28 cellular contexts compared by ENCODE assay signal in the genomic region with DNA sequence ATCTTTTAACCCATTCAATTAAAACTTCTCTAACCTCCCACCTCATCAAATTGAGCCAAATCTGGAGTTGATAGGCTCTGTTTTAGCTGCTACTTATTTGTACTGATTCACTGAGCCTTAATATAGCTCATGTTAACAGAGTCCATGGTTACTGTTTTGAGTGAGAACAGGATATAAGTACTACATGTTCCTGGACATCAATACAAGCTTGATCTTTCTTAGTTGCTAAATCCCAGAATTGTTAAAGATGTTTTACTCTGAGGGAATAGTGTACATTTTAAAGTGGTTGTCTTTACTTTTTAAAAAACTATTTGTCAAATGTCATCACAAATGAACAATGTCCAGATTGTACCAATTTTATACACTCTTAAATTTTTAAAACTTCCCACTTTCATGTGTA.
"Had no signal": no experiment of that assay in that cellular context is flagged by ENCODE, and none has a peak within 500 bp of the region (broad histone marks: within the 10 kb centered on the region; RNA-seq: fewer than 3 reads in every experiment).

No MANE protein-coding gene starts in this region.

- H3K27ac ChIP-seq: neural progenitor cell, ovary, parathyroid adenoma, psoas muscle, right lobe of liver, skin epidermis, thoracic aorta, thyroid gland, tibial nerve, upper lobe of left lung had no signal

- H3K36me3 ChIP-seq: neural progenitor cell, ovary, right lobe of liver, spleen, thoracic aorta, thyroid gland, tibial nerve, upper lobe of left lung had no signal

- DNase-seq: naive thymus-derived CD4-positive, alpha-beta T cell; natural killer cell; occipital lobe; ovary; posterior cingulate gyrus; psoas muscle; right cardiac atrium; right lobe of liver; spleen; stimulated activated CD4-positive, alpha-beta T cell treated with anti-CD3 and anti-CD28 coated beads, Interleukin-12 subunit alpha, Interleukin-12 subunit beta, amount 100 ng/mL, for 4 hours; stimulated activated CD4-positive, alpha-beta T cell treated with anti-CD3 and anti-CD28 coated beads, Interleukin-1b, Interleukin-23, amount 100 ng/mL, for 48 hours; stimulated activated CD4-positive, alpha-beta T cell treated with anti-CD3 and anti-CD28 coated beads, Interleukin-4, amount 100 ng/mL, for 1 hour; stimulated activated CD4-positive, alpha-beta T cell treated with anti-CD3 and anti-CD28 coated beads, Interleukin-4, amount 100 ng/mL, for 4 hours; stimulated activated CD8-positive, alpha-beta memory T cell treated with anti-CD3 and anti-CD28 coated beads, Interleukin-4, amount 100 ng/mL, for 48 hours; stimulated activated naive CD4-positive, alpha-beta T cell; stimulated activated naive CD8-positive, alpha-beta T cell treated with anti-CD3 and anti-CD28 coated beads, Interleukin-15, amount 100 ng/mL, for 72 hours; stimulated activated naive CD8-positive, alpha-beta T cell treated with anti-CD3 and anti-CD28 coated beads, Interleukin-15, Interleukin-2, amounts not matched to agents 100 U/mL and 50 U/mL, for 24 hours; substantia nigra; thyroid gland; trophoblast cell; upper lobe of left lung had no signal

- ATAC-seq: naive thymus-derived CD4-positive, alpha-beta T cell; natural killer cell; psoas muscle; right cardiac atrium; right lobe of liver; stimulated activated memory B cell treated with anti-CD40 and anti-IgM and Interleukin-4, amounts not matched to agents 10 μg/mL and 1 μg/mL and 100 μg/mL, for 72 hours; stimulated activated naive CD8-positive, alpha-beta T cell treated with anti-CD3 and anti-CD28 coated beads, Interleukin-15, amount 100 ng/mL, for 72 hours; stimulated activated naive CD8-positive, alpha-beta T cell treated with anti-CD3 and anti-CD28 coated beads, Interleukin-15, Interleukin-2, amounts not matched to agents 100 U/mL and 50 U/mL, for 24 hours had no signal

- H3K4me1 ChIP-seq: neural progenitor cell, parathyroid adenoma, psoas muscle, right lobe of liver, spleen, thyroid gland, tibial nerve, upper lobe of left lung had no signal

- H3K4me3 ChIP-seq: neural progenitor cell, ovary, psoas muscle, right lobe of liver, skin epidermis, smooth muscle cell, spleen, thoracic aorta, thyroid gland, tibial nerve, upper lobe of left lung had no signal

- H3K9me3 ChIP-seq: ovary, right lobe of liver, thoracic aorta, thyroid gland, tibial nerve, upper lobe of left lung had no signal

- H3K27me3 ChIP-seq: neural progenitor cell, ovary, right lobe of liver, spleen, thyroid gland, tibial nerve, upper lobe of left lung had no signal
